ENCODE assay signal across 8 cellular contexts in genomic region chr17:81295031-81295677, GRCh38. TPM values are rescaled to one million over a fixed set of nuclear protein-coding genes. Genes with fewer than 3 reads are reported as not detected.
DNase-seq lines count a peak whose midpoint lies in the region; ATAC-seq and TF ChIP-seq lines count a peak whose summit lies in the region.

TSS of gene SLC38A10 (minus strand) at chr17:81295307. CDS start at chr17:81294921, 386 bp downstream.

- BruUV-seq in Panc1 (replicated peaks; lab: Mats Ljungman, UMichigan), result no TSS peak

- no peaks in the 10 kb centered on the region; the same call in 1 of the 2 replicates for H3K36me3 ChIP-seq in Panc1 (ENCODE audit: control insufficient read depth, insufficient read depth, low read length)
- no peaks in the 10 kb centered on the region for H3K36me3 ChIP-seq in mucosa of stomach (ENCODE audit: control insufficient read depth, insufficient read depth, low read length)

- DNase-seq in DMS114 treated with DMSO at 0.1 percent for 48 hours (lab: John Stamatoyannopoulos, UW; ENCODE audit: unreplicated experiment), result peak; percentile 71
- peak; percentile 99 for DNase-seq in HuH-7.5 (ENCODE audit: low spot score)
- DNase-seq in Panc1 (ENCODE audit: low read depth, low spot score), result no peak
- peak; percentile 95 for DNase-seq in activated T-cell treated with anti-CD3 and anti-CD28 coated beads, Interleukin-2, amount 50 U/mL, for 24 hours
- no peak for DNase-seq in epithelial cell of proximal tubule (ENCODE audit: low read depth)
- peak; percentile 94 for DNase-seq in stimulated activated CD8-positive, alpha-beta memory T cell treated with anti-CD3 and anti-CD28 coated beads, Interleukin-4, amount 100 ng/mL, for 48 hours

- peak within 1 kb of the TSS; percentile 98 for H3K27ac Mint-ChIP-seq in activated T-cell treated with anti-CD3 and anti-CD28 coated beads, Interleukin-2, amount 50 U/mL, for 24 hours

- CTCF ChIA-PET in Panc1 (lab: Charles Lee), result interaction anchor here (0.7 kb wide), 1 partner anchor 97 kb away, joined by 3 read pairs; no protein-coding TSS in a partner anchor

- H3K4me3 ChIP-seq in Panc1 (ENCODE audit: low read depth in 2 of 2, low read length in 2 of 2), result peak within 1 kb of the TSS; percentile 80 to 94
- peak within 1 kb of the TSS; percentile 76 for H3K4me3 ChIP-seq in epithelial cell of proximal tubule (ENCODE audit: low read depth, low read length)
- H3K4me3 ChIP-seq in mucosa of stomach (ENCODE audit: low read length), result peak within 1 kb of the TSS; percentile 75

- in situ Hi-C loops in Panc1 (cut with HindIII; ENCODE audit: low pct_unique_long_range_greater_than_20kb, low sequenced_read_pairs), result no loop called here

- POLR2A ChIA-PET in Panc1 (lab: Charles Lee), result interaction anchor here (0.6 to 1.0 kb wide), 4 partner anchors 34 to 97 kb away, joined by 3 to 7 read pairs (median 4); no protein-coding TSS in a partner anchor

- no peak for TF ChIP-seq CTCF in Panc1 (IDR thresholded peaks at IDR 0.05)
- peak; percentile 16 for TF ChIP-seq CTCF in epithelial cell of proximal tubule (conservative IDR thresholded peaks at IDR 0.05; ENCODE audit: low read depth, low read length)

- H3K9me3 ChIP-seq in Panc1 (ENCODE audit: control insufficient read depth, insufficient read depth, low read depth, low read length) (no peaks in the 10 kb centered on the region), mucosa of stomach (ENCODE audit: control insufficient read depth, low read length) (no peaks in the 10 kb centered on the region)

- ATAC-seq in GM21515 (IDR thresholded peaks at IDR 0.05; ENCODE audit: unreplicated experiment), result peak; percentile 86
- ATAC-seq in Panc1, result peak; percentile 93

- peak within 1 kb of the TSS; percentile 87 for H3K9ac ChIP-seq in mucosa of stomach (ENCODE audit: low read length)

- peak within 1 kb of the TSS; percentile 97 for H3K27ac ChIP-seq in Panc1 (ENCODE audit: low read length)

- peak within 1 kb of the TSS; percentile 88 for H3K4me3 Mint-ChIP-seq in activated T-cell treated with anti-CD3 and anti-CD28 coated beads, Interleukin-2, amount 50 U/mL, for 24 hours

- H3K9me3 Mint-ChIP-seq in activated T-cell treated with anti-CD3 and anti-CD28 coated beads, Interleukin-2, amount 50 U/mL, for 24 hours, result no peaks in the 10 kb centered on the region

- H3K27me3 ChIP-seq in Panc1 (ENCODE audit: control insufficient read depth, insufficient read depth, low read length), result no peaks in the 10 kb centered on the region
- no peaks in the 10 kb centered on the region for H3K27me3 ChIP-seq in mucosa of stomach (ENCODE audit: control insufficient read depth, insufficient read depth, low read length)

- peaks cover 32% of the 10 kb centered on the region for H3K4me1 ChIP-seq in Panc1 (ENCODE audit: control insufficient read depth, insufficient read depth, low read length)
- H3K4me1 ChIP-seq in mucosa of stomach (ENCODE audit: control insufficient read depth, insufficient read depth, low read length), result peaks cover 26% of the 10 kb centered on the region

- intact Hi-C loops in Panc1 (cut with micrococcal nuclease; ENCODE audit: unreplicated experiment), result loop anchor here (5.0 kb wide), 1 partner anchor 42 kb away; no protein-coding TSS in a partner anchor

- peaks cover 29% of the 10 kb centered on the region for H3K36me3 Mint-ChIP-seq in activated T-cell treated with anti-CD3 and anti-CD28 coated beads, Interleukin-2, amount 50 U/mL, for 24 hours (ENCODE audit: low read depth)

- H3K27me3 Mint-ChIP-seq in activated T-cell treated with anti-CD3 and anti-CD28 coated beads, Interleukin-2, amount 50 U/mL, for 24 hours, result no peaks in the 10 kb centered on the region

- peaks cover 32% of the 10 kb centered on the region for H3K4me1 Mint-ChIP-seq in activated T-cell treated with anti-CD3 and anti-CD28 coated beads, Interleukin-2, amount 50 U/mL, for 24 hours (ENCODE audit: low read depth)

RNA-seq across cellular contexts. Expression of gene SLC38A10, which starts in this region (rescaled TPM):
- total RNA-seq in Panc1 (2021; ENCODE audit: unreplicated experiment), result 188 TPM
- 144 TPM for polyA plus RNA-seq in Panc1 (2012; ENCODE audit: insufficient read length)
- 67.1 and 71.6 TPM in 2 replicates for total RNA-seq in epithelial cell of proximal tubule

Comparison
In these comparisons a context has a peak if more than half of its experiments do, and no peak if none do; other contexts are left out.
1. DNase-seq: peak in DMS114 treated with DMSO at 0.1 percent for 48 hours (single experiment), HuH-7.5 (single experiment), activated T-cell treated with anti-CD3 and anti-CD28 coated beads, Interleukin-2, amount 50 U/mL, for 24 hours (single experiment) and stimulated activated CD8-positive, alpha-beta memory T cell treated with anti-CD3 and anti-CD28 coated beads, Interleukin-4, amount 100 ng/mL, for 48 hours (single experiment); none in Panc1 (single experiment) and epithelial cell of proximal tubule (single experiment).
2. Peak in every context shown above with its lines, with median percentiles within 50 percentile points of each other: H3K4me3 ChIP-seq.